ENCODE assay signal across 13 cellular contexts in the genomic region with DNA sequence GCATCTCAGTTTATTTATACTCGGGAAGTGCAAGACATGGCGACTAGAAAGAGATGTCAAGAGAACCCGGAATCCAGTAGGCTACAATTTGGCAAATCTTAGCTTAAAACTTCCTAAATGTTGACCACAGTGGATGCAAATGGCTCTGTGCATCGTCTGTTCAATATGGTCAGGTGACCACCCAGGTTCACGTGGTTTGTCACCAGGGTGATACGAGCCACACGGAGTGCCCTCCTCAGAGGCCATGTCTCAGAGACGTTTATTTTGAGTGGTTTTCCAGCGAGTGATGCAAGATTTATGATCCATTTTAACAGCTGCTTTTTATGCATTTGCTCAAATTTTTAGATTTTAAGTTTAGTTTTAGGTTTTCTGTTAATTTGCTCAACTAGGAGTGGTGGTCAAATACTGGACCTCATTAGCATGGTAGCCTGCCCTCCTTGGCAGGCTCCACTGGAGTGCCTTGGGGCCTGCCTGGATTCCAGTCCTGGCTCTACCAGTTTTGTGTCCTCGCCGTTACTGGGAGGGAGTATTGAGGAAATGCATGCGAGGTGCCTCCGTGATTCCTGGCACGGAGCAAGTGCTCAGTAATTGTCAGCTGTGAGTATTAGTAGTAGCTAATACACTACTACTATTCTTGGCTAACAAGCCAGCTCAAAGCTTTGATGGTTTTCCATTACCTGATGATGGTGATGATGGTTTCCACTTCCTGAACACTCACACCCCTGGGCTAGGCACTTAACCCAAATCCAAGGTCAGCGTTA. TPM values are rescaled to one million over a fixed set of nuclear protein-coding genes. Genes with fewer than 3 reads are reported as not detected.
DNase-seq lines count a peak whose midpoint lies in the region; ATAC-seq, FAIRE-seq and TF ChIP-seq lines count a peak whose summit lies in the region.
"Not testable (repeated sequence)": the region's sequence is repeated elsewhere in the genome, so short reads cannot be mapped to it uniquely, and the experiment has no call there.
"Had no signal": no experiment of that assay in that cellular context is flagged by ENCODE, and none has a peak within 500 bp of the region (broad histone marks: within the 10 kb centered on the region; RNA-seq: fewer than 3 reads in every experiment).

No MANE protein-coding gene starts in this region.

- not testable (repeated sequence) for ATAC-seq in CD4-positive, CD25-positive, alpha-beta regulatory T cell (ENCODE audit: low read depth in 2 of 2); activated CD8-positive, alpha-beta T cell treated with anti-CD3 and anti-CD28 coated beads for 36 hours; K562; stimulated activated effector memory CD8-positive, alpha-beta T cell treated with anti-CD3 and anti-CD28 coated beads, Interleukin-12 subunit alpha, Interleukin-12 subunit beta, amount 100 ng/mL, for 72 hours

- not testable (repeated sequence) for H3K9me2 ChIP-seq in OCI-LY7 (ENCODE audit: insufficient read depth, low read length)

- H3K36me3 ChIP-seq in CD4-positive, CD25-positive, alpha-beta regulatory T cell (ENCODE audit: control insufficient read depth, insufficient read depth, low read length); OCI-LY7 (ENCODE audit: insufficient read depth, low read length); kidney (ENCODE audit: control insufficient read depth in 1 of 2, insufficient read depth in 2 of 2, low read length in 2 of 2): not testable (repeated sequence)
- peaks cover 16% of the 10 kb centered on the region; the same call in 2 of the 3 replicates for H3K36me3 ChIP-seq in K562 (ENCODE audit: control insufficient read depth, insufficient read depth, low read length)

- H3K4me1 ChIP-seq in CD4-positive, CD25-positive, alpha-beta regulatory T cell (ENCODE audit: control insufficient read depth, insufficient read depth, low read length, poor library complexity, severe bottlenecking); OCI-LY7 (ENCODE audit: insufficient read depth, low read length, poor library complexity, severe bottlenecking); K562 (replicated peaks in 1 of 2; ENCODE audit: control insufficient read depth in 2 of 2, insufficient read depth in 2 of 2, low read length in 2 of 2); kidney (ENCODE audit: control insufficient read depth in 1 of 2, insufficient read depth in 1 of 2, low read depth in 1 of 2, low read length in 2 of 2): not testable (repeated sequence)

- not testable (repeated sequence) for H3K4me2 ChIP-seq in OCI-LY7 (ENCODE audit: low read length); K562 (ENCODE audit: insufficient read depth, low read length)

- not testable (repeated sequence) for TF ChIP-seq EP300 in K562 (IDR thresholded peaks at IDR 0.05; ENCODE audit: low read length)

- intact Hi-C loops in OCI-LY7 (cut with micrococcal nuclease; ENCODE audit: unreplicated experiment); activated CD8-positive, alpha-beta T cell treated with anti-CD3 and anti-CD28 coated beads for 36 hours (cut with micrococcal nuclease); activated T-helper 2 cell treated with anti-CD3 and anti-CD28 coated beads, Interferon-gamma antibody, Interleukin-2, Interleukin-4, amounts not matched to agents 10 μg/mL and 5 μg/mL and 100 μg/mL, durations not matched to agents 14 hours and 24 hours and 36 hours (cut with micrococcal nuclease); K562 (cut with micrococcal nuclease); kidney (cut with DNase I): not testable (repeated sequence)

- not testable (repeated sequence) for TF ChIP-seq CTCF in OCI-LY7 (conservative IDR thresholded peaks at IDR 0.05; ENCODE audit: low read length); activated CD8-positive, alpha-beta T cell treated with anti-CD3 and anti-CD28 coated beads for 36 hours (IDR thresholded peaks at IDR 0.05); K562 (IDR thresholded peaks at IDR 0.05 in 2 of 3, conservative IDR thresholded peaks at IDR 0.05 in 1 of 3; ENCODE audit: insufficient read depth in 2 of 3, low read depth in 1 of 3, low read length in 3 of 3); kidney (IDR thresholded peaks at IDR 0.05; ENCODE audit: borderline replicate concordance, extremely low read depth, insufficient read depth); nephron (IDR thresholded peaks at IDR 0.05; ENCODE audit: unreplicated experiment in 3 of 3)

- H3K9me3 ChIP-seq in CD4-positive, CD25-positive, alpha-beta regulatory T cell (ENCODE audit: control insufficient read depth in 2 of 2, low read length in 2 of 2); OCI-LY7 (ENCODE audit: low read length); K562 (replicated peaks; ENCODE audit: control insufficient read depth, insufficient read depth, low read depth, low read length); kidney (ENCODE audit: control insufficient read depth in 1 of 2, low read length in 2 of 2): not testable (repeated sequence)

- H3K27ac Mint-ChIP-seq in CD4-positive, CD25-positive, alpha-beta regulatory T cell, result peak overlapping the region; percentile 21 to 77 (median 40)
- H3K27ac Mint-ChIP-seq in activated CD8-positive, alpha-beta T cell treated with anti-CD3 and anti-CD28 coated beads for 36 hours, result peak overlapping the region; percentile 25
- H3K27ac Mint-ChIP-seq in activated T-helper 2 cell treated with anti-CD3 and anti-CD28 coated beads, Interferon-gamma antibody, Interleukin-2, Interleukin-4, amounts not matched to agents 10 μg/mL and 5 μg/mL and 100 μg/mL, durations not matched to agents 14 hours and 24 hours and 36 hours, result peak overlapping the region; percentile 77
- peak overlapping the region in 1 of 3 experiments; percentile 20 for H3K27ac Mint-ChIP-seq in nephron
- H3K27ac Mint-ChIP-seq in stimulated activated effector memory CD8-positive, alpha-beta T cell treated with anti-CD3 and anti-CD28 coated beads, Interleukin-12 subunit alpha, Interleukin-12 subunit beta, amount 100 ng/mL, for 72 hours, result peak overlapping the region; percentile 79

- CTCF ChIA-PET in OCI-LY7 (lab: Charles Lee; ENCODE audit: unreplicated experiment); activated CD8-positive, alpha-beta T cell treated with anti-CD3 and anti-CD28 coated beads for 36 hours (lab: Charles Lee); K562 (lab: Yijun Ruan, JAX; ENCODE audit: low intra/inter-chr PET ratio): not testable (repeated sequence)

- not testable (repeated sequence) for TF ChIP-seq POLR2A in K562 (conservative IDR thresholded peaks at IDR 0.05)

- H4K20me1 ChIP-seq in OCI-LY7 (ENCODE audit: insufficient read depth, low read length); K562 (replicated peaks; ENCODE audit: control insufficient read depth, insufficient read depth, low read length): not testable (repeated sequence)

- not testable (repeated sequence) for H3K79me2 ChIP-seq in OCI-LY7 (ENCODE audit: insufficient read depth, low read depth, low read length)
- peaks cover 19% of the 10 kb centered on the region for H3K79me2 ChIP-seq in K562 (ENCODE audit: control insufficient read depth, insufficient read depth, low read length)

- H3K9me3 Mint-ChIP-seq in CD4-positive, CD25-positive, alpha-beta regulatory T cell; activated CD8-positive, alpha-beta T cell treated with anti-CD3 and anti-CD28 coated beads for 36 hours; activated T-helper 2 cell treated with anti-CD3 and anti-CD28 coated beads, Interferon-gamma antibody, Interleukin-2, Interleukin-4, amounts not matched to agents 10 μg/mL and 5 μg/mL and 100 μg/mL, durations not matched to agents 14 hours and 24 hours and 36 hours; nephron; stimulated activated effector memory CD8-positive, alpha-beta T cell treated with anti-CD3 and anti-CD28 coated beads, Interleukin-12 subunit alpha, Interleukin-12 subunit beta, amount 100 ng/mL, for 72 hours: not testable (repeated sequence)

- not testable (repeated sequence) for H3K4me3 ChIP-seq in CD4-positive, CD25-positive, alpha-beta regulatory T cell (ENCODE audit: low read depth, low read length); OCI-LY7 (ENCODE audit: low read depth, low read length, poor library complexity, severe bottlenecking); K562; kidney (ENCODE audit: low read length in 2 of 2)

- not testable (repeated sequence) for H3K27ac ChIP-seq in CD4-positive, CD25-positive, alpha-beta regulatory T cell (ENCODE audit: insufficient read depth, low read length, poor library complexity, severe bottlenecking); OCI-LY7 (ENCODE audit: low read depth, low read length, poor library complexity, severe bottlenecking); K562 (ENCODE audit: extremely low read depth, low read depth, low read length); kidney (ENCODE audit: low read depth in 2 of 2, low read length in 2 of 2)

- POLR2A ChIA-PET in OCI-LY7 (lab: Charles Lee); activated CD8-positive, alpha-beta T cell treated with anti-CD3 and anti-CD28 coated beads for 36 hours (lab: Charles Lee); K562 (lab: Yijun Ruan, JAX): not testable (repeated sequence)

- H3K36me3 Mint-ChIP-seq in CD4-positive, CD25-positive, alpha-beta regulatory T cell; nephron (ENCODE audit: low read depth): not testable (repeated sequence)
- H3K36me3 Mint-ChIP-seq in activated CD8-positive, alpha-beta T cell treated with anti-CD3 and anti-CD28 coated beads for 36 hours (ENCODE audit: low read depth), result peaks cover 13% of the 10 kb centered on the region
- peaks cover 41% of the 10 kb centered on the region for H3K36me3 Mint-ChIP-seq in activated T-helper 2 cell treated with anti-CD3 and anti-CD28 coated beads, Interferon-gamma antibody, Interleukin-2, Interleukin-4, amounts not matched to agents 10 μg/mL and 5 μg/mL and 100 μg/mL, durations not matched to agents 14 hours and 24 hours and 36 hours (ENCODE audit: low read depth)
- H3K36me3 Mint-ChIP-seq in stimulated activated effector memory CD8-positive, alpha-beta T cell treated with anti-CD3 and anti-CD28 coated beads, Interleukin-12 subunit alpha, Interleukin-12 subunit beta, amount 100 ng/mL, for 72 hours, result peaks cover 60% of the 10 kb centered on the region

- not testable (repeated sequence) for TF ChIP-seq RAD21 in K562 (CRISPR knock-in tag; conservative IDR thresholded peaks at IDR 0.05 in 1 of 2, IDR thresholded peaks at IDR 0.05 in 1 of 2)

- H3K9ac ChIP-seq in K562 (ENCODE audit: insufficient read depth in 1 of 2, low read depth in 2 of 2, low read length in 2 of 2); kidney (ENCODE audit: low read length in 2 of 2): not testable (repeated sequence)

- TSS peak; percentile 58 for BruUV-seq in OCI-LY7 (replicated peaks; lab: Mats Ljungman, UMichigan)
- BruUV-seq in K562 (replicated peaks; lab: Mats Ljungman, UMichigan), result not testable (repeated sequence)

- H3K27me3 Mint-ChIP-seq in CD4-positive, CD25-positive, alpha-beta regulatory T cell; activated CD8-positive, alpha-beta T cell treated with anti-CD3 and anti-CD28 coated beads for 36 hours; activated T-helper 2 cell treated with anti-CD3 and anti-CD28 coated beads, Interferon-gamma antibody, Interleukin-2, Interleukin-4, amounts not matched to agents 10 μg/mL and 5 μg/mL and 100 μg/mL, durations not matched to agents 14 hours and 24 hours and 36 hours (ENCODE audit: low read depth); nephron (ENCODE audit: low read depth): not testable (repeated sequence)

- not testable (repeated sequence) for DNase-seq in CD4-positive, CD25-positive, alpha-beta regulatory T cell; OCI-LY7 (ENCODE audit: low spot score); activated T-helper 2 cell treated with anti-CD3 and anti-CD28 coated beads, Interferon-gamma antibody, Interleukin-2, Interleukin-4, amounts not matched to agents 10 μg/mL and 5 μg/mL and 100 μg/mL, durations not matched to agents 14 hours and 24 hours and 36 hours (ENCODE audit: low spot score); K562 (ENCODE audit: extremely low read depth in 1 of 4, low spot score in 3 of 4); stimulated activated effector memory CD8-positive, alpha-beta T cell treated with anti-CD3 and anti-CD28 coated beads, Interleukin-12 subunit alpha, Interleukin-12 subunit beta, amount 100 ng/mL, for 72 hours (ENCODE audit: low spot score in 2 of 2)
- DNase-seq in activated CD8-positive, alpha-beta T cell treated with anti-CD3 and anti-CD28 coated beads for 36 hours, result peak; percentile 56
- peak; percentile 40 for DNase-seq in kidney

- not testable (repeated sequence) for H2AFZ ChIP-seq in OCI-LY7 (ENCODE audit: low read length); K562 (ENCODE audit: low read depth, low read length)

- H3K4me1 Mint-ChIP-seq in CD4-positive, CD25-positive, alpha-beta regulatory T cell, result peaks cover 4 to 14% (median 6%) of the 10 kb centered on the region in 4 donors
- peaks cover 22% of the 10 kb centered on the region for H3K4me1 Mint-ChIP-seq in activated CD8-positive, alpha-beta T cell treated with anti-CD3 and anti-CD28 coated beads for 36 hours (ENCODE audit: low read depth)
- H3K4me1 Mint-ChIP-seq in activated T-helper 2 cell treated with anti-CD3 and anti-CD28 coated beads, Interferon-gamma antibody, Interleukin-2, Interleukin-4, amounts not matched to agents 10 μg/mL and 5 μg/mL and 100 μg/mL, durations not matched to agents 14 hours and 24 hours and 36 hours (ENCODE audit: low read depth), result peaks cover 28% of the 10 kb centered on the region
- not testable (repeated sequence) for H3K4me1 Mint-ChIP-seq in nephron
- peaks cover 31% of the 10 kb centered on the region for H3K4me1 Mint-ChIP-seq in stimulated activated effector memory CD8-positive, alpha-beta T cell treated with anti-CD3 and anti-CD28 coated beads, Interleukin-12 subunit alpha, Interleukin-12 subunit beta, amount 100 ng/mL, for 72 hours

- in situ Hi-C loops in K562 (cut with MboI), result loop anchor here (5.0 kb wide), 1 partner anchor 315 kb away; no protein-coding TSS in a partner anchor

- WGBS in K562 (ENCODE audit: insufficient coverage, low coverage, missing lambda C conversion rate), result 72% methylated on average over 14 of the region's 15 CpGs

- H3K27me3 ChIP-seq in CD4-positive, CD25-positive, alpha-beta regulatory T cell (ENCODE audit: control insufficient read depth, insufficient read depth, low read length); K562 (ENCODE audit: control insufficient read depth in 2 of 2, insufficient read depth in 2 of 2, low read length in 2 of 2): not testable (repeated sequence)

- FAIRE-seq in K562 (lab: Jason Lieb, UNC); kidney (lab: Jason Lieb, UNC): not testable (repeated sequence)

- peak overlapping the region; percentile 69 to 87 (median 71) for H3K4me3 Mint-ChIP-seq in CD4-positive, CD25-positive, alpha-beta regulatory T cell
- H3K4me3 Mint-ChIP-seq in activated CD8-positive, alpha-beta T cell treated with anti-CD3 and anti-CD28 coated beads for 36 hours, result peak overlapping the region; percentile 44
- peak overlapping the region; percentile 77 for H3K4me3 Mint-ChIP-seq in activated T-helper 2 cell treated with anti-CD3 and anti-CD28 coated beads, Interferon-gamma antibody, Interleukin-2, Interleukin-4, amounts not matched to agents 10 μg/mL and 5 μg/mL and 100 μg/mL, durations not matched to agents 14 hours and 24 hours and 36 hours (ENCODE audit: low read depth)
- H3K4me3 Mint-ChIP-seq in nephron, result peak overlapping the region in 2 of 3 experiments; percentile 58 to 79
- H3K4me3 Mint-ChIP-seq in stimulated activated effector memory CD8-positive, alpha-beta T cell treated with anti-CD3 and anti-CD28 coated beads, Interleukin-12 subunit alpha, Interleukin-12 subunit beta, amount 100 ng/mL, for 72 hours, result peak overlapping the region; percentile 69

- not testable (repeated sequence) for H3K9me1 ChIP-seq in K562 (ENCODE audit: control insufficient read depth, insufficient read depth, low read length)

RNA-seq across cellular contexts. Expression of gene APOD, which starts 53.9 kb away (rescaled TPM):
- not detected for total RNA-seq in CD4-positive, CD25-positive, alpha-beta regulatory T cell
- under 1 TPM in 1 of 4 donors, not detected in 3; 0.60 TPM for polyA plus RNA-seq in CD4-positive, CD25-positive, alpha-beta regulatory T cell
- not detected in 2 replicates for total RNA-seq in OCI-LY7 (2014; rRNA removed; shearing (Covaris generic))
- total RNA-seq in OCI-LY7 (2022) (not detected in 2 replicates), K562 (2014; rRNA removed) (not detected in 2 replicates), K562 (2014; rRNA removed; fragmentation: Illumina TruSeq; extraction: Trizol) (0.25 and 0.48 TPM in 2 replicates), K562 (2015; rRNA removed; fragmentation: Illumina TruSeq; extraction: Trizol) (0.18 TPM in 1 of 2 replicates, not detected in the other), K562 (2021) (0.33 and 0.83 TPM in 2 replicates), kidney (24.4 TPM)
- not detected for total RNA-seq in activated CD8-positive, alpha-beta T cell treated with anti-CD3 and anti-CD28 coated beads for 36 hours
- total RNA-seq in activated T-helper 2 cell treated with anti-CD3 and anti-CD28 coated beads, Interferon-gamma antibody, Interleukin-2, Interleukin-4, amounts not matched to agents 10 μg/mL and 5 μg/mL and 100 μg/mL, durations not matched to agents 14 hours and 24 hours and 36 hours, result 0.87 and 1.3 TPM in 2 replicates
- 0.42 and 0.58 TPM in 2 replicates for total RNA-seq in K562 (2011; cell fraction: chromatin; rRNA removed; ENCODE audit: low replicate concordance)
- total RNA-seq in K562 (2011; cell fraction: nucleolus; rRNA removed), result 1.3 TPM in 2 replicates
- total RNA-seq in K562 (2011; cell fraction: nucleoplasm; rRNA removed), result 0.29 and 1.8 TPM in 2 replicates
- polyA plus RNA-seq in K562 (2011; rRNA removed) (0.50 TPM in 1 of 2 replicates, not detected in the other), K562 (2014; fragmentation: Illumina TruSeq; extraction: Trizol) (0.48 and 0.54 TPM in 2 replicates), K562 (2014; fragmentation: Nextera tagmentation; extraction: Ambion mirVana) (under 1 TPM; 0.36 to 0.44 TPM), K562 (2014; rRNA removed) (0.32 TPM in 1 of 2 replicates, not detected in the other), kidney (ENCODE audit: insufficient read depth, low read depth, low replicate concordance) (12.9 TPM)
- polyA plus RNA-seq in K562 (2011; cell fraction: cytosol; rRNA removed), result 0.04 and 0.27 TPM in 2 replicates
- 0.11 and 0.21 TPM in 2 replicates for polyA plus RNA-seq in K562 (2011; cell fraction: nucleus; rRNA removed)
- polyA plus RNA-seq in K562 (2012), result 0.26 and 1.4 TPM in 2 replicates
- polyA minus RNA-seq in K562 (2011; rRNA and poly(A)+ RNA removed), result 0.36 and 0.74 TPM in 2 replicates
- polyA minus RNA-seq in K562 (2011; cell fraction: cytosol; rRNA and poly(A)+ RNA removed), result not detected in 2 replicates
- polyA minus RNA-seq in K562 (2011; cell fraction: nucleus; rRNA and poly(A)+ RNA removed), result not detected in 2 replicates
- total RNA-seq: CD8-positive, alpha-beta T cell; HepG2; HT1080; PC-3; SJSA1 had no signal
- polyA plus RNA-seq: HepG2 had no signal
